In genomic region chr11:58564226-58564625, GRCh38 we compare ENCODE assay signal across 21 cellular contexts. TPM values are rescaled to one million over a fixed set of nuclear protein-coding genes. Genes with fewer than 3 reads are reported as not detected.
A peak's percentile ranks its signal among the peaks of the same experiment; 100 is the strongest.
DNase-seq lines count a peak whose midpoint lies in the region; ATAC-seq and TF ChIP-seq lines count a peak whose summit lies in the region.
"Had no signal": no experiment of that assay in that cellular context is flagged by ENCODE, and none has a peak within 500 bp of the region (broad histone marks: within the 10 kb centered on the region; RNA-seq: fewer than 3 reads in every experiment).

No MANE protein-coding gene starts in this region.

- CTCF ChIA-PET in T-cell (lab: Charles Lee) = interaction anchor here (0.6 to 1.5 kb wide), 6 partner anchors 9 to 600 kb away, joined by 3 to 8 read pairs (median 4); partner anchors contain the start of gene LPXN (in 1 of the 2)

- H3K9me3 Mint-ChIP-seq in T-cell = no peaks in the 10 kb centered on the region
- H3K9me3 Mint-ChIP-seq: activated CD4-positive, alpha-beta T cell treated with anti-CD3 and anti-CD28 coated beads, Interleukin-2, amount 10 ng/mL, durations not matched to agents 24 days and 14 days; H9 had no signal

- peak overlapping the region; percentile 13 to 34 for H3K27ac Mint-ChIP-seq in T-cell
- H3K27ac Mint-ChIP-seq: H9 had no signal

- H3K4me3 ChIP-seq in fibroblast of villous mesenchyme (ENCODE audit: low read depth, low read length) (no peak overlapping the region), tibial artery (no peak overlapping the region), MG63 (no peak overlapping the region)
- H3K4me3 ChIP-seq: cardiac muscle cell, esophagus muscularis mucosa had no signal

- H3K27ac ChIP-seq in tibial artery = peak overlapping the region; percentile 5 to 67
- H3K27ac ChIP-seq: 22Rv1, cardiac muscle cell, esophagus muscularis mucosa, neutrophil had no signal

- peaks cover 67 to 83% (median 79%) of the 10 kb centered on the region in 3 donors for H3K4me1 Mint-ChIP-seq in T-cell
- H3K4me1 Mint-ChIP-seq: H9 had no signal

- H3K27me3 ChIP-seq in tibial artery (no peaks in the 10 kb centered on the region), MG63 (no peaks in the 10 kb centered on the region)
- H3K27me3 ChIP-seq: esophagus muscularis mucosa, neutrophil had no signal

- POLR2A ChIA-PET in T-cell (lab: Charles Lee) = interaction anchor here (0.6 to 1.1 kb wide), 5 partner anchors 9 to 37 kb away, joined by 3 to 5 read pairs (median 3); partner anchors contain the start of gene LPXN (in 1 of the 2)

- no peak for TF ChIP-seq CTCF in fibroblast of villous mesenchyme (IDR thresholded peaks at IDR 0.05; ENCODE audit: insufficient read depth, low read depth, low read length)
- no peak for TF ChIP-seq CTCF in tibial artery (IDR thresholded peaks at IDR 0.05)

- no peaks in the 10 kb centered on the region for H3K27me3 Mint-ChIP-seq in T-cell
- H3K27me3 Mint-ChIP-seq: activated CD4-positive, alpha-beta T cell treated with anti-CD3 and anti-CD28 coated beads, Interleukin-2, amount 10 ng/mL, durations not matched to agents 24 days and 14 days had no signal

- H3K9me3 ChIP-seq in tibial artery = no peaks in the 10 kb centered on the region
- H3K9me3 ChIP-seq in MG63 = no peaks in the 10 kb centered on the region
- H3K9me3 ChIP-seq: esophagus muscularis mucosa, neutrophil had no signal

- H3K36me3 ChIP-seq in tibial artery (peaks cover 12 to 27% (median 20%) of the 10 kb centered on the region in 3 donors), MG63 (peaks cover 14% of the 10 kb centered on the region)
- H3K36me3 ChIP-seq: cardiac muscle cell had no signal

- intact Hi-C loops in tibial artery (cut with DNase I; ENCODE audit: low total_unique reads) = no loop called here

- H3K4me1 ChIP-seq in tibial artery = peaks cover 0 to 52% (median 5%) of the 10 kb centered on the region in 4 donors

- H3K36me3 Mint-ChIP-seq in T-cell = peaks cover 48% of the 10 kb centered on the region

- peak overlapping the region in 1 of 3 donors; percentile 31 for H3K4me3 Mint-ChIP-seq in T-cell
- H3K4me3 Mint-ChIP-seq: activated CD4-positive, alpha-beta T cell treated with anti-CD3 and anti-CD28 coated beads, Interleukin-2, amount 10 ng/mL, durations not matched to agents 24 days and 14 days; H9 had no signal

- DNase-seq in SKM-1 treated with dmso at 0.1 percent for 144 hours (lab: John Stamatoyannopoulos, UW; ENCODE audit: unreplicated experiment) (peak; percentile 11), SKM-1 (lab: John Stamatoyannopoulos, UW; ENCODE audit: unreplicated experiment) (no peak), T-cell (no peak), fibroblast of villous mesenchyme (ENCODE audit: low read depth) (peak; percentile 92), tibial artery (no peak), DMS 273 (lab: John Stamatoyannopoulos, UW; ENCODE audit: unreplicated experiment) (no peak), HCEC 1CT (no peak), MG63 (no peak)
- DNase-seq: activated CD4-positive, alpha-beta T cell treated with anti-CD3 and anti-CD28 coated beads, Interleukin-2, amount 10 ng/mL, durations not matched to agents 24 days and 14 days; glutamatergic neuron; H9; NCI-H1092 treated with DMSO at 0.1 percent for 48 hours; NCI-H2171 treated with DMSO at 0.1 percent for 48 hours; right cardiac atrium; T1000 had no signal

- ATAC-seq in T-cell (replicated peaks in 1 of 4) = peak in 1 of 4 experiments; percentile 21
- ATAC-seq: right cardiac atrium had no signal

RNA-seq across cellular contexts. Expression of gene LPXN, which starts 11.4 kb away (rescaled TPM):
- total RNA-seq in T-cell (100 to 1,000 TPM in 3 of 5 donors, 10 to 100 TPM in 2; 86.8 to 158 (median 142) TPM), fibroblast of villous mesenchyme (3.5 and 13.9 TPM in 2 replicates)
- 1.1 and 3.5 TPM in 2 replicates for total RNA-seq in MG63 (2014; rRNA removed; shearing (Covaris generic); ENCODE audit: low replicate concordance)

RNA-seq across cellular contexts. Expression of gene ZFP91, which starts 14.6 kb away (rescaled TPM):
- total RNA-seq in T-cell (10 to 100 TPM; 32.2 to 41.7 (median 34.0) TPM), fibroblast of villous mesenchyme (54.4 and 68.7 TPM in 2 replicates)
- total RNA-seq in MG63 (2014; rRNA removed; shearing (Covaris generic); ENCODE audit: low replicate concordance) = 56.1 and 70.7 TPM in 2 replicates

RNA-seq across cellular contexts. Expression of gene OR5B21, which starts 56.3 kb away (rescaled TPM):
- total RNA-seq in T-cell (under 1 TPM in 4 of 5 donors, not detected in 1; 0.46 to 0.95 (median 0.72) TPM), fibroblast of villous mesenchyme (under 0.01 TPM in 1 of 2 replicates, not detected in the other)
- total RNA-seq in MG63 (2014; rRNA removed; shearing (Covaris generic); ENCODE audit: low replicate concordance) = not detected in 2 replicates
- total RNA-seq: activated CD4-positive, alpha-beta T cell treated with anti-CD3 and anti-CD28 coated beads, Interleukin-2, amount 10 ng/mL, durations not matched to agents 24 days and 14 days; cardiac muscle cell; esophagus muscularis mucosa; H9; mesenteric fat pad; right cardiac atrium; temporal lobe had no signal

RNA-seq across cellular contexts. Expression of gene CNTF, which starts 58.2 kb away (rescaled TPM):
- 1 to 10 TPM; 2.4 to 4.3 (median 2.9) TPM for total RNA-seq in T-cell
- 2.2 and 2.9 TPM in 2 replicates for total RNA-seq in fibroblast of villous mesenchyme
- total RNA-seq in MG63 (2014; rRNA removed; shearing (Covaris generic); ENCODE audit: low replicate concordance) = 0.92 TPM in 1 of 2 replicates, not detected in the other

Comparison
In these comparisons a context has a peak if more than half of its experiments do, and no peak if none do; other contexts are left out.
1. DNase-seq: peak in SKM-1 treated with dmso at 0.1 percent for 144 hours (single experiment) and fibroblast of villous mesenchyme (single experiment); none in SKM-1 (single experiment), T-cell (0 of 34), tibial artery (0 of 2), DMS 273 (single experiment), HCEC 1CT (single experiment) and MG63 (single experiment).